Comparison of ENCODE assay signal across 14 cellular contexts in the genomic region with DNA sequence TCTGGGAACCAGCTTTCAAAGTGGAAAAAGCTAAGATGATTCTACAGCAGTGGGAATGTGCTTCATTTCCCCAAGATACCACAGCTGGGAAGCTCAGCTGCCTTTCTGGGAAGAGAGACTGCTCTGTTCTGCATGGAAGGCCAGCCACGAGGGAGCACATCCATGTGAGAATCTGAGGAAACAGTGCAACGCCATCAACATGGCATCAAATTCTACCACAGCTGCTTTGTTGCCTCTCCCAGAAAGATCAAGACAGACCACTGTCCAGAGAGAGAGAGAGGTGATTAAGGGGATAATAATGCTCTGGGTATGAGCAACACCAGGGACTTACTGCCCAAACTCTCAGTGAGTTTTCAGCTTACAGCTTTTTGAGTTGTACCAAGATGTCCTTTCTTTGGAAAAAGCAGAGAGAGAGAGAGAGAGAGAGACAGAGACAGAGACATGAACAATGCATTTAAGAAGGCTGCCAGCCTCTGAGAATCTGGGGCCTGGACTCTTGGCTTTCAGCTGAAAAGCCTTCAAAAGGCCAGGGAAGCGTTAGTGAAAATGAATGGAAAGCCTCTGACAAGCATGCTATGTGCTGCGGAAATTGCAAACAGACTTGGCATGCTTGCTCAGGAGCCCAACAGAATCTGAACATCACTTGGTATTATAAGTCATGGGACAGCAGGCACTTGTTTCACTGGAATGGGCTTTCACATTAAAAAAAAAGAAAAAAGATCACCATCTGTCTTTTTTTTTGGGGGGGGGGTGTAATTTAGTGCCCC.
DNase-seq lines count a peak whose midpoint lies in the region; ATAC-seq and TF ChIP-seq lines count a peak whose summit lies in the region.
"Had no signal": no experiment of that assay in that cellular context is flagged by ENCODE, and none has a peak within 500 bp of the region (broad histone marks: within the 10 kb centered on the region; RNA-seq: fewer than 3 reads in every experiment).

No MANE protein-coding gene starts in this region.

- H3K9me2 ChIP-seq in GM23248 (ENCODE audit: insufficient read depth): peaks cover 3% of the 10 kb centered on the region; the same call in 1 of the 2 replicates

- H3K27ac ChIP-seq in GM23248 (peak overlapping the region; percentile 62), spleen (no peak overlapping the region)
- H3K27ac ChIP-seq: gastroesophageal sphincter, testis had no signal

- peak overlapping the region; percentile 79 for H2AFZ ChIP-seq in GM23248

- no peak for TF ChIP-seq POLR2A in spleen (IDR thresholded peaks at IDR 0.05)

- intact Hi-C loops in spleen (cut with DNase I; ENCODE audit: low total_unique reads): no loop called here

- H3F3A ChIP-seq in GM23248 (ENCODE audit: insufficient read depth): peaks cover 28% of the 10 kb centered on the region

- peaks cover 28% of the 10 kb centered on the region for H3K4me1 ChIP-seq in GM23248 (ENCODE audit: insufficient read depth)
- no peaks in the 10 kb centered on the region for H3K4me1 ChIP-seq in spleen
- H3K4me1 ChIP-seq: gastroesophageal sphincter, testis had no signal

- H3K79me2 ChIP-seq in GM23248 (ENCODE audit: insufficient read depth): no peaks in the 10 kb centered on the region

- peak overlapping the region; percentile 69 for H3K4me2 ChIP-seq in GM23248 (ENCODE audit: unreplicated experiment)

- H3K36me3 ChIP-seq in GM23248 (ENCODE audit: low read depth): no peaks in the 10 kb centered on the region
- H3K36me3 ChIP-seq in kidney epithelial cell (ENCODE audit: control insufficient read depth, insufficient read depth, low read length): no peaks in the 10 kb centered on the region
- H3K36me3 ChIP-seq in spleen: no peaks in the 10 kb centered on the region
- H3K36me3 ChIP-seq: gastroesophageal sphincter had no signal

- 0 out of 2 replicates have a peak overlapping the region, but pooled peaks have one; percentile 15 for H3K9ac ChIP-seq in GM23248

- in situ Hi-C loops in GM23248 (cut with MboI): no loop called here
- in situ Hi-C loops in astrocyte of the cerebellum (cut with HindIII; ENCODE audit: low sequenced_read_pairs): no loop called here

- H3K27me3 ChIP-seq in GM23248 (replicated peaks; ENCODE audit: insufficient read depth): no peaks in the 10 kb centered on the region
- no peaks in the 10 kb centered on the region for H3K27me3 ChIP-seq in kidney epithelial cell (ENCODE audit: control insufficient read depth, insufficient read depth, low read length)
- no peaks in the 10 kb centered on the region for H3K27me3 ChIP-seq in spleen (replicated peaks in 1 of 7)
- H3K27me3 ChIP-seq: gastroesophageal sphincter, testis had no signal

- 6 to 10% methylated on average over 4 of the region's 4 CpGs for WGBS in GM23248 (ENCODE audit: low coverage in 1 of 2, low lambda C conversion rate in 2 of 2, missing lambda C conversion rate in 2 of 2), 2 experiments
- WGBS in spleen, 5 donors: 70 to 92% (median 77%) methylated on average over 4 of the region's 4 CpGs

- H4K20me1 ChIP-seq in GM23248 (ENCODE audit: insufficient read depth): no peaks in the 10 kb centered on the region

- H3K9me3 ChIP-seq in GM23248 (ENCODE audit: low read depth): no peaks in the 10 kb centered on the region
- no peaks in the 10 kb centered on the region for H3K9me3 ChIP-seq in spleen
- H3K9me3 ChIP-seq: gastroesophageal sphincter, testis had no signal

- H3K4me3 ChIP-seq in GM23248: peak overlapping the region; percentile 44; the same call in 1 of the 2 replicates
- no peak overlapping the region for H3K4me3 ChIP-seq in astrocyte of the cerebellum (ENCODE audit: low read depth, low read length)
- no peak overlapping the region for H3K4me3 ChIP-seq in kidney epithelial cell (ENCODE audit: low read depth, low read length)
- H3K4me3 ChIP-seq in spleen: no peak overlapping the region
- H3K4me3 ChIP-seq: gastroesophageal sphincter, testis had no signal

- DNase-seq in GM23248 (peak; percentile 80), astrocyte of the cerebellum (ENCODE audit: low read depth) (peak; percentile 26), kidney epithelial cell (ENCODE audit: low read depth) (peak; percentile 38), stromal cell of bone marrow (ENCODE audit: low read depth) (peak; percentile 69), spleen (no peak)
- DNase-seq: activated CD4-positive, alpha-beta memory T cell treated with anti-CD3 and anti-CD28 coated beads for 36 hours; GDM1; immature natural killer cell; NCI-H1092; Right ventricle myocardium superior; testis had no signal

- TF ChIP-seq CTCF in astrocyte of the cerebellum (IDR thresholded peaks at IDR 0.05; ENCODE audit: low read depth, low read length, missing control alignments) (no peak), kidney epithelial cell (IDR thresholded peaks at IDR 0.05; ENCODE audit: insufficient read depth, low read length, poor library complexity, severe bottlenecking) (no peak), spleen (IDR thresholded peaks at IDR 0.05 in 8 of 11, conservative IDR thresholded peaks at IDR 0.05 in 3 of 11) (no peak)

- ATAC-seq in GM21423 (IDR thresholded peaks at IDR 0.05; ENCODE audit: unreplicated experiment) (no peak), GM18498 (IDR thresholded peaks at IDR 0.05; ENCODE audit: unreplicated experiment) (no peak)
- ATAC-seq: gastroesophageal sphincter had no signal
